10 cellular contexts compared by ENCODE assay signal in the genomic region with DNA sequence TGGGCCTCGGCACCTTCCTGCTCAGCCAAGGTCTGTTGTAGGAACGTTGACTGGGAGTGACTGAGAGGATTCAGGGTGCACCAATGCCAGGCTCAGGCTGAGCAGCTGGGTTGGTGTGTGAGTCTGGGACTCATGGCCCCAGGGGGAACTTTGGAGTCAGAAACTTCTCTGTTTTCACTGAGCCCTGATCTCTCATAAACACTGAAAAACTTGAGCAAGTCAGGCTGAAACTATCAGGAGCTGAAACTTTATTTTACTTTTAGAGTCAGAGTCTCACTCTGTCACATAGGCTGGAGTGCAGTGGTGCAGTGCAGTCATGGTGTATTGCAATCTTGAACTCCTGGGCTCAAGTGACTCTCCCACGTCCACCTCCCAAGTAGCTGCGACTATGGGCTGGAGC. TPM values are rescaled to one million over a fixed set of nuclear protein-coding genes. Genes with fewer than 3 reads are reported as not detected.
A peak's percentile ranks its signal among the peaks of the same experiment; 100 is the strongest.
DNase-seq lines count a peak whose midpoint lies in the region; ATAC-seq and TF ChIP-seq lines count a peak whose summit lies in the region.
"Had no signal": no experiment of that assay in that cellular context is flagged by ENCODE, and none has a peak within 500 bp of the region (broad histone marks: within the 10 kb centered on the region; RNA-seq: fewer than 3 reads in every experiment).

No MANE protein-coding gene starts in this region.

- DNase-seq in mesothelial cell of epicardium (ENCODE audit: low spot score in 2 of 2, unreplicated experiment in 2 of 2) (no peak), AML-193 (lab: John Stamatoyannopoulos, UW) (no peak), DMS153 (lab: John Stamatoyannopoulos, UW) (no peak)
- DNase-seq in activated CD4-positive, alpha-beta memory T cell treated with anti-CD3 and anti-CD28 coated beads, Interleukin-2, amount 10 ng/mL, durations not matched to agents 7 days and 5 days, result no peak
- DNase-seq: activated CD4-positive, alpha-beta memory T cell treated with anti-CD3 and anti-CD28 coated beads for 36 hours had no signal

- POLR2A ChIA-PET in activated CD4-positive, alpha-beta memory T cell treated with anti-CD3 and anti-CD28 coated beads, Interleukin-2, amount 10 ng/mL, durations not matched to agents 7 days and 5 days (lab: Charles Lee), result interaction anchor here (2.3 kb wide), 1 partner anchor 11 kb away, joined by 6 read pairs; no protein-coding TSS in a partner anchor

- H3K9me3 Mint-ChIP-seq in mesothelial cell of epicardium, result peaks cover 3% of the 10 kb centered on the region
- H3K9me3 Mint-ChIP-seq in activated CD4-positive, alpha-beta memory T cell treated with anti-CD3 and anti-CD28 coated beads, Interleukin-2, amount 10 ng/mL, durations not matched to agents 7 days and 5 days, result peaks cover 7% of the 10 kb centered on the region
- H3K9me3 Mint-ChIP-seq: activated CD4-positive, alpha-beta memory T cell treated with anti-CD3 and anti-CD28 coated beads for 36 hours; central memory CD8-positive, alpha-beta T cell had no signal

- peaks cover 49% of the 10 kb centered on the region for H3K4me1 Mint-ChIP-seq in mesothelial cell of epicardium
- peaks cover 37% of the 10 kb centered on the region for H3K4me1 Mint-ChIP-seq in activated CD4-positive, alpha-beta memory T cell treated with anti-CD3 and anti-CD28 coated beads, Interleukin-2, amount 10 ng/mL, durations not matched to agents 7 days and 5 days

- H3K27me3 Mint-ChIP-seq in mesothelial cell of epicardium (ENCODE audit: low read depth), result no peaks in the 10 kb centered on the region
- H3K27me3 Mint-ChIP-seq in activated CD4-positive, alpha-beta memory T cell treated with anti-CD3 and anti-CD28 coated beads, Interleukin-2, amount 10 ng/mL, durations not matched to agents 7 days and 5 days, result no peaks in the 10 kb centered on the region
- H3K27me3 Mint-ChIP-seq: activated CD4-positive, alpha-beta memory T cell treated with anti-CD3 and anti-CD28 coated beads for 36 hours; central memory CD8-positive, alpha-beta T cell had no signal

- H3K36me3 Mint-ChIP-seq in mesothelial cell of epicardium, result peaks cover 32% of the 10 kb centered on the region
- H3K36me3 Mint-ChIP-seq in activated CD4-positive, alpha-beta memory T cell treated with anti-CD3 and anti-CD28 coated beads, Interleukin-2, amount 10 ng/mL, durations not matched to agents 7 days and 5 days (ENCODE audit: low read depth), result peaks cover 36% of the 10 kb centered on the region

- CTCF ChIA-PET in activated CD4-positive, alpha-beta memory T cell treated with anti-CD3 and anti-CD28 coated beads, Interleukin-2, amount 10 ng/mL, durations not matched to agents 7 days and 5 days (lab: Charles Lee), result no interaction called here

- peak overlapping the region; percentile 83 for H3K27ac Mint-ChIP-seq in mesothelial cell of epicardium
- H3K27ac Mint-ChIP-seq in activated CD4-positive, alpha-beta memory T cell treated with anti-CD3 and anti-CD28 coated beads, Interleukin-2, amount 10 ng/mL, durations not matched to agents 7 days and 5 days, result no peak overlapping the region
- H3K27ac Mint-ChIP-seq: activated CD4-positive, alpha-beta memory T cell treated with anti-CD3 and anti-CD28 coated beads for 36 hours had no signal

- TF ChIP-seq CTCF in mesothelial cell of epicardium (IDR thresholded peaks at IDR 0.05; ENCODE audit: unreplicated experiment), result no peak

- no peak overlapping the region for H3K4me3 Mint-ChIP-seq in mesothelial cell of epicardium
- no peak overlapping the region for H3K4me3 Mint-ChIP-seq in activated CD4-positive, alpha-beta memory T cell treated with anti-CD3 and anti-CD28 coated beads, Interleukin-2, amount 10 ng/mL, durations not matched to agents 7 days and 5 days
- H3K4me3 Mint-ChIP-seq: activated CD4-positive, alpha-beta memory T cell treated with anti-CD3 and anti-CD28 coated beads for 36 hours; central memory CD8-positive, alpha-beta T cell had no signal

- ATAC-seq in GM18519 (IDR thresholded peaks at IDR 0.05; ENCODE audit: low FRiP score, unreplicated experiment), result peak; percentile 66
- ATAC-seq in GM21529 (IDR thresholded peaks at IDR 0.05; ENCODE audit: unreplicated experiment), result peak; percentile 80
- peak; percentile 71 for ATAC-seq in HG03460 (IDR thresholded peaks at IDR 0.05; ENCODE audit: unreplicated experiment)
- no peak for ATAC-seq in HG02840 (IDR thresholded peaks at IDR 0.05; ENCODE audit: low FRiP score, unreplicated experiment)

RNA-seq across cellular contexts. Expression of a gene that starts 3.0 kb away (rescaled TPM):
- 49.0 to 50.7 TPM (median 50.3 TPM) in 3 replicates for total RNA-seq in mesothelial cell of epicardium
- 10 to 100 TPM; 23.7 to 25.9 TPM for total RNA-seq in activated CD4-positive, alpha-beta memory T cell treated with anti-CD3 and anti-CD28 coated beads, Interleukin-2, amount 10 ng/mL, durations not matched to agents 7 days and 5 days
